1 cellular context compared by ENCODE assay signal in the genomic region with DNA sequence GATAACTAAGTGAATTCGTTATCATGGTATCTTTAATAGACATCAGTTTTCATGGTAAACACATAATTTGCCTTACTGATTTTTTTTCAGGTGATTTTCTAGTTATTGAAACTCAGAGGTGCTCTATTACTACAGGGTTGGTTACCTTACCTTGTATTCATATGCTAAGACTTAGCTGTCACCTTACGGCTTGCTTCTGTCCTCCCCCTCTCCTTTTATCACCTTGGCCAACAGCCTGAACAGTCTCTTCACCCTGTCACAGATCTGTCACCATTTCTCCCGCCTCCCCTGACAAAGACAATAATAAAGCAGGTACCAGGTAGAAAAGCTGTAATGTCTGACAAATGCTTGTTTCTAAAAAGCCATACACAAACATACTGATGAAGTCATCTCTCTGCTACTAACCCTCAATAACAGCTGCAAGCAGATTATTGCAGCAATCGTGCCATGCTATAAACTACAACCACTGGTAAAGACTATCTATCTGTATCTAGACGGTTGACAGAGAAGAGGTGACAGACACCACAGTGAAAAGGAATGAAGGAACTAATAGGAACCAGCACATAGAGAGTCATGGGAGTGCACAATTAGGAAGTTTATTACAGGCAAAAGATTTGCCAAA.
TF ChIP-seq lines count a peak whose summit lies in the region.

No MANE protein-coding gene starts in this region.

TF ChIP-seq in HepG2, 621 proteins besides CTCF, POLR2A, EP300 and RAD21:
- TF ChIP-seq ZBTB8A (CRISPR knock-in tag; IDR thresholded peaks at IDR 0.05; ENCODE audit: borderline replicate concordance, low read depth) = no peak
- TF ChIP-seq, protein P1, sequence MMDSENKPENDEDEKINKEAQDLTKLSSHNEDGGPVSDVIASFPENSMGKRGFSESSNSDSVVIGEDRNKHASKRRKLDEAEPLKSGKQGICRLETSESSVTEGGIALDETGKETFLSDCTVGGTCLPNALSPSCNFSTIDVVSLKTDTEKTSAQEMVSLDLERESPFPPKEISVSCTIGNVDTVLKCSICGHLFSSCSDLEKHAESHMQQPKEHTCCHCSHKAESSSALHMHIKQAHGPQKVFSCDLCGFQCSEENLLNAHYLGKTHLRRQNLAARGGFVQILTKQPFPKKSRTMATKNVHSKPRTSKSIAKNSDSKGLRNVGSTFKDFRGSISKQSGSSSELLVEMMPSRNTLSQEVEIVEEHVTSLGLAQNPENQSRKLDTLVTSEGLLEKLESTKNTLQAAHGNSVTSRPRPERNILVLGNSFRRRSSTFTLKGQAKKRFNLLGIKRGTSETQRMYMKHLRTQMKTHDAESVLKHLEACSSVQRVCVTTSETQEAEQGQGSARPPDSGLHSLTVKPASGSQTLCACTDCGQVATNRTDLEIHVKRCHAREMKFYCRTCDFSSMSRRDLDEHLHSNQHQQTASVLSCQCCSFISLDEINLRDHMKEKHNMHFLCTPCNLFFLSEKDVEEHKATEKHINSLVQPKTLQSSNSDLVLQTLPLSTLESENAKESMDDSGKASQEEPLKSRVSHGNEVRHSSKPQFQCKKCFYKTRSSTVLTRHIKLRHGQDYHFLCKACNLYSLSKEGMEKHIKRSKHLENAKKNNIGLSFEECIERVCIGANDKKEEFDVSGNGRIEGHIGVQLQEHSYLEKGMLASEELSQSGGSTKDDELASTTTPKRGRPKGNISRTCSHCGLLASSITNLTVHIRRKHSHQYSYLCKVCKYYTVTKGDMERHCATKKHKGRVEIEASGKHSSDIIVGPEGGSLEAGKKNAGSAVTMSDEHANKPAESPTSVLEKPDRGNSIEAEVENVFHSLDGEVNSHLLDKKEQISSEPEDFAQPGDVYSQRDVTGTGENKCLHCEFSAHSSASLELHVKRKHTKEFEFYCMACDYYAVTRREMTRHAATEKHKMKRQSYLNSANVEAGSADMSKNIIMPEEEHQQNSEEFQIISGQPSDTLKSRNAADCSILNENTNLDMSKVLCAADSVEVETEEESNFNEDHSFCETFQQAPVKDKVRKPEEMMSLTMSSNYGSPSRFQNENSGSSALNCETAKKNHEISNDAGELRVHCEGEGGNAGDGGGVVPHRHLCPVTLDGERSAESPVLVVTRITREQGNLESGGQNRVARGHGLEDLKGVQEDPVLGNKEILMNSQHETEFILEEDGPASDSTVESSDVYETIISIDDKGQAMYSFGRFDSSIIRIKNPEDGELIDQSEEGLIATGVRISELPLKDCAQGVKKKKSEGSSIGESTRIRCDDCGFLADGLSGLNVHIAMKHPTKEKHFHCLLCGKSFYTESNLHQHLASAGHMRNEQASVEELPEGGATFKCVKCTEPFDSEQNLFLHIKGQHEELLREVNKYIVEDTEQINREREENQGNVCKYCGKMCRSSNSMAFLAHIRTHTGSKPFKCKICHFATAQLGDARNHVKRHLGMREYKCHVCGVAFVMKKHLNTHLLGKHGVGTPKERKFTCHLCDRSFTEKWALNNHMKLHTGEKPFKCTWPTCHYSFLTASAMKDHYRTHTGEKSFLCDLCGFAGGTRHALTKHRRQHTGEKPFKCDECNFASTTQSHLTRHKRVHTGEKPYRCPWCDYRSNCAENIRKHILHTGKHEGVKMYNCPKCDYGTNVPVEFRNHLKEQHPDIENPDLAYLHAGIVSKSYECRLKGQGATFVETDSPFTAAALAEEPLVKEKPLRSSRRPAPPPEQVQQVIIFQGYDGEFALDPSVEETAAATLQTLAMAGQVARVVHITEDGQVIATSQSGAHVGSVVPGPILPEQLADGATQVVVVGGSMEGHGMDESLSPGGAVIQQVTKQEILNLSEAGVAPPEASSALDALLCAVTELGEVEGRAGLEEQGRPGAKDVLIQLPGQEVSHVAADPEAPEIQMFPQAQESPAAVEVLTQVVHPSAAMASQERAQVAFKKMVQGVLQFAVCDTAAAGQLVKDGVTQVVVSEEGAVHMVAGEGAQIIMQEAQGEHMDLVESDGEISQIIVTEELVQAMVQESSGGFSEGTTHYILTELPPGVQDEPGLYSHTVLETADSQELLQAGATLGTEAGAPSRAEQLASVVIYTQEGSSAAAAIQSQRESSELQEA (CRISPR knock-in tag; IDR thresholded peaks at IDR 0.05; ENCODE audit: not compliant biosample characterization) = no peak
- no peak for TF ChIP-seq MED1 (CRISPR knock-in tag; IDR thresholded peaks at IDR 0.05)
- no peak for TF ChIP-seq SYNCRIP (IDR thresholded peaks at IDR 0.05; ENCODE audit: insufficient read depth, low read depth, low read length)
- no peak for TF ChIP-seq ZMYM3 (CRISPR knock-in tag; IDR thresholded peaks at IDR 0.05)
- TF ChIP-seq, protein P2, sequence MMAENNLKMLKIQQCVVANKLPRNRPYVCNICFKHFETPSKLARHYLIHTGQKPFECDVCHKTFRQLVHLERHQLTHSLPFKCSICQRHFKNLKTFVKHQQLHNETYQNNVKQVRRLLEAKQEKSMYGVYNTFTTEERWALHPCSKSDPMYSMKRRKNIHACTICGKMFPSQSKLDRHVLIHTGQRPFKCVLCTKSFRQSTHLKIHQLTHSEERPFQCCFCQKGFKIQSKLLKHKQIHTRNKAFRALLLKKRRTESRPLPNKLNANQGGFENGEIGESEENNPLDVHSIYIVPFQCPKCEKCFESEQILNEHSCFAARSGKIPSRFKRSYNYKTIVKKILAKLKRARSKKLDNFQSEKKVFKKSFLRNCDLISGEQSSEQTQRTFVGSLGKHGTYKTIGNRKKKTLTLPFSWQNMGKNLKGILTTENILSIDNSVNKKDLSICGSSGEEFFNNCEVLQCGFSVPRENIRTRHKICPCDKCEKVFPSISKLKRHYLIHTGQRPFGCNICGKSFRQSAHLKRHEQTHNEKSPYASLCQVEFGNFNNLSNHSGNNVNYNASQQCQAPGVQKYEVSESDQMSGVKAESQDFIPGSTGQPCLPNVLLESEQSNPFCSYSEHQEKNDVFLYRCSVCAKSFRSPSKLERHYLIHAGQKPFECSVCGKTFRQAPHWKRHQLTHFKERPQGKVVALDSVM (CRISPR knock-in tag; IDR thresholded peaks at IDR 0.05) = no peak
- no peak for TF ChIP-seq ZNF569 (CRISPR knock-in tag; IDR thresholded peaks at IDR 0.05; ENCODE audit: borderline replicate concordance)
- no peak for TF ChIP-seq ZNF552 (CRISPR knock-in tag; IDR thresholded peaks at IDR 0.05; ENCODE audit: borderline replicate concordance)
